Comparison of ENCODE assay signal across 29 cellular contexts in the genomic region with DNA sequence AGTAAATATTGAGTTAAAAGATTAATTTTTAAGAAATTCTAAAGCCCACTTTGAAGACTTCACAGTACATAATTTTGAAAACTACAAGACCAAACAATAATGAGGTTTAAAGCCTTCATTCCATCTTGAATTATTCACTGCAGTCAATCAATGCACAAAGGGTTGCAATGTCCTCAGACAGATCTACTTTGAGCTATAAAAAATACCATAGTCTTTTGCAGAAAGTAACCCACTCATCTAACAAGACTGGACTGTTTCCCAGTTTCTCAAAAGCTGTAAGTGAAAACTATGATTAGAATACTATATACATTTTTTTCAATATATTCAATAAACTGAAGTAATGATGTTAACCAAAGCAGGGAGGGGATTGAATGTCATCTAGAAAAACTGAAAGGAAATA.
"Had no signal": no experiment of that assay in that cellular context is flagged by ENCODE, and none has a peak within 500 bp of the region (broad histone marks: within the 10 kb centered on the region; RNA-seq: fewer than 3 reads in every experiment).

No MANE protein-coding gene starts in this region.

- FAIRE-seq: islet of Langerhans, kidney, pancreas, small intestine had no signal

- DNase-seq: hippocampal formation; kidney; left colon; left lung; lower lobe of right lung; mammary epithelial cell; mesenchymal stem cell; naive thymus-derived CD8-positive, alpha-beta T cell; nucleus accumbens; pancreas; posterior cingulate gyrus; retina; right cardiac atrium; sigmoid colon; small intestine; spleen; stimulated activated CD4-positive, alpha-beta T cell treated with anti-CD3 and anti-CD28 coated beads, Interleukin-4, amount 100 ng/mL, for 24 hours; stimulated activated naive CD4-positive, alpha-beta T cell treated with Interleukin-2 at 50 U/mL for 16 hours; stimulated activated naive CD8-positive, alpha-beta T cell treated with anti-CD3 and anti-CD28 coated beads, Interleukin-15, amount 100 ng/mL, for 72 hours; substantia nigra; testis; thyroid gland; trophoblast cell; upper lobe of right lung; uterus had no signal

- H3K27ac Mint-ChIP-seq: nephron had no signal

- H3K4me3 Mint-ChIP-seq: naive thymus-derived CD8-positive, alpha-beta T cell; nephron; neural crest cell; stimulated activated memory B cell treated with anti-CD40 and anti-IgM and Interleukin-4, amounts not matched to agents 10 μg/mL and 1 μg/mL and 100 μg/mL, for 72 hours; stimulated activated naive CD8-positive, alpha-beta T cell treated with anti-CD3 and anti-CD28 coated beads, Interleukin-15, amount 100 ng/mL, for 72 hours had no signal

- ATAC-seq: left colon; left lung; lower lobe of right lung; naive thymus-derived CD8-positive, alpha-beta T cell; pancreas; right cardiac atrium; stimulated activated memory B cell treated with anti-CD40 and anti-IgM and Interleukin-4, amounts not matched to agents 10 μg/mL and 1 μg/mL and 100 μg/mL, for 72 hours; stimulated activated naive CD8-positive, alpha-beta T cell treated with anti-CD3 and anti-CD28 coated beads, Interleukin-15, amount 100 ng/mL, for 72 hours; upper lobe of right lung had no signal

- H3K4me1 Mint-ChIP-seq: nephron; stimulated activated memory B cell treated with anti-CD40 and anti-IgM and Interleukin-4, amounts not matched to agents 10 μg/mL and 1 μg/mL and 100 μg/mL, for 72 hours had no signal
